ENCODE assay signal across 1 cellular context in genomic region chr10:98414932-98415709, GRCh38.
TF ChIP-seq lines count a peak whose summit lies in the region.

TSS of gene PYROXD2 (minus strand) at chr10:98415182. CDS start at chr10:98415135, 47 bp downstream.

TF ChIP-seq in WTC11, 78 proteins besides CTCF, POLR2A, EP300 and RAD21 (continued from another document):
- TF ChIP-seq, protein P1, sequence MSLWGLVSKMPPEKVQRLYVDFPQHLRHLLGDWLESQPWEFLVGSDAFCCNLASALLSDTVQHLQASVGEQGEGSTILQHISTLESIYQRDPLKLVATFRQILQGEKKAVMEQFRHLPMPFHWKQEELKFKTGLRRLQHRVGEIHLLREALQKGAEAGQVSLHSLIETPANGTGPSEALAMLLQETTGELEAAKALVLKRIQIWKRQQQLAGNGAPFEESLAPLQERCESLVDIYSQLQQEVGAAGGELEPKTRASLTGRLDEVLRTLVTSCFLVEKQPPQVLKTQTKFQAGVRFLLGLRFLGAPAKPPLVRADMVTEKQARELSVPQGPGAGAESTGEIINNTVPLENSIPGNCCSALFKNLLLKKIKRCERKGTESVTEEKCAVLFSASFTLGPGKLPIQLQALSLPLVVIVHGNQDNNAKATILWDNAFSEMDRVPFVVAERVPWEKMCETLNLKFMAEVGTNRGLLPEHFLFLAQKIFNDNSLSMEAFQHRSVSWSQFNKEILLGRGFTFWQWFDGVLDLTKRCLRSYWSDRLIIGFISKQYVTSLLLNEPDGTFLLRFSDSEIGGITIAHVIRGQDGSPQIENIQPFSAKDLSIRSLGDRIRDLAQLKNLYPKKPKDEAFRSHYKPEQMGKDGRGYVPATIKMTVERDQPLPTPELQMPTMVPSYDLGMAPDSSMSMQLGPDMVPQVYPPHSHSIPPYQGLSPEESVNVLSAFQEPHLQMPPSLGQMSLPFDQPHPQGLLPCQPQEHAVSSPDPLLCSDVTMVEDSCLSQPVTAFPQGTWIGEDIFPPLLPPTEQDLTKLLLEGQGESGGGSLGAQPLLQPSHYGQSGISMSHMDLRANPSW (CRISPR knock-in tag; conservative IDR thresholded peaks at IDR 0.05; ENCODE audit: low read depth): no peak
